19 cellular contexts compared by ENCODE assay signal in genomic region chr19:35618857-35619256, GRCh38. TPM values are rescaled to one million over a fixed set of nuclear protein-coding genes. Genes with fewer than 3 reads are reported as not detected.
DNase-seq lines count a peak whose midpoint lies in the region; TF ChIP-seq lines count a peak whose summit lies in the region.
"Had no signal": no experiment of that assay in that cellular context is flagged by ENCODE, and none has a peak within 500 bp of the region (broad histone marks: within the 10 kb centered on the region; RNA-seq: fewer than 3 reads in every experiment).

No MANE protein-coding gene starts in this region.

- 0 out of 2 replicates have a peak overlapping the region, but pooled peaks have one; percentile 6 for H3K9ac ChIP-seq in BLaER1

- H3K27ac Mint-ChIP-seq in HFFc6 (no peak overlapping the region), chondrocyte (ENCODE audit: unreplicated experiment) (no peak overlapping the region)
- H3K27ac Mint-ChIP-seq: mesothelial cell of epicardium; natural killer cell treated with Interleukin-12 subunit alpha and Interleukin-12 subunit beta and Interleukin-15 and Interleukin-18, amount 100 ng/mL, for 72 hours had no signal

- H3K27me3 Mint-ChIP-seq in HFFc6 (ENCODE audit: insufficient read depth) (no peaks in the 10 kb centered on the region), chondrocyte (ENCODE audit: low read depth) (no peaks in the 10 kb centered on the region)
- H3K27me3 Mint-ChIP-seq: CD4-positive, alpha-beta memory T cell; natural killer cell treated with Interleukin-12 subunit alpha and Interleukin-12 subunit beta and Interleukin-15 and Interleukin-18, amount 100 ng/mL, for 72 hours had no signal

- DNase-seq in HFFc6 (no peak), chondrocyte (ENCODE audit: low spot score) (no peak), NCI-H510A (lab: John Stamatoyannopoulos, UW) (no peak), NCI-H1105 treated with DMSO at 0.1 percent for 48 hours (lab: John Stamatoyannopoulos, UW) (no peak)
- DNase-seq in activated CD8-positive, alpha-beta memory T cell treated with anti-CD3 and anti-CD28 coated beads, Interleukin-2, amount 50 U/mL, for 48 hours = no peak
- DNase-seq: CD4-positive, alpha-beta memory T cell; DND-41; KG1; left cardiac atrium; MV-4-11; NCI-H1930; NCI-H446 treated with DMSO at 0.1 percent for 48 hours; sigmoid colon; stimulated activated naive CD4-positive, alpha-beta T cell treated with Interleukin-2 at 50 U/mL for 16 hours; thyroid gland had no signal

- H3K9me3 ChIP-seq in BLaER1 = no peaks in the 10 kb centered on the region
- H3K9me3 ChIP-seq: sigmoid colon, thyroid gland had no signal

- no peaks in the 10 kb centered on the region for H4K20me1 ChIP-seq in BLaER1

- no peak overlapping the region for H3K4me3 ChIP-seq in BLaER1
- H3K4me3 ChIP-seq: sigmoid colon, thyroid gland had no signal

- H3K36me3 Mint-ChIP-seq in HFFc6 (ENCODE audit: low read depth) = no peaks in the 10 kb centered on the region
- H3K36me3 Mint-ChIP-seq in chondrocyte (ENCODE audit: low read depth) = peaks cover 3% of the 10 kb centered on the region
- H3K36me3 Mint-ChIP-seq: natural killer cell treated with Interleukin-12 subunit alpha and Interleukin-12 subunit beta and Interleukin-15 and Interleukin-18, amount 100 ng/mL, for 72 hours had no signal

- H3K4me2 ChIP-seq in BLaER1 = no peak overlapping the region

- H3K4me3 Mint-ChIP-seq in HFFc6 (no peak overlapping the region), chondrocyte (ENCODE audit: unreplicated experiment) (no peak overlapping the region)
- H3K4me3 Mint-ChIP-seq: CD4-positive, alpha-beta memory T cell; mesothelial cell of epicardium; natural killer cell treated with Interleukin-12 subunit alpha and Interleukin-12 subunit beta and Interleukin-15 and Interleukin-18, amount 100 ng/mL, for 72 hours had no signal

- H3K27ac ChIP-seq in BLaER1 = no peak overlapping the region
- H3K27ac ChIP-seq: sigmoid colon, thyroid gland had no signal

- no peaks in the 10 kb centered on the region for H3K27me3 ChIP-seq in BLaER1
- H3K27me3 ChIP-seq: sigmoid colon, thyroid gland had no signal

- no peaks in the 10 kb centered on the region for H3K9me3 Mint-ChIP-seq in HFFc6
- H3K9me3 Mint-ChIP-seq in chondrocyte (ENCODE audit: low read depth) = no peaks in the 10 kb centered on the region
- H3K9me3 Mint-ChIP-seq: mesothelial cell of epicardium; natural killer cell treated with Interleukin-12 subunit alpha and Interleukin-12 subunit beta and Interleukin-15 and Interleukin-18, amount 100 ng/mL, for 72 hours had no signal

- TF ChIP-seq CTCF in HFFc6 (IDR thresholded peaks at IDR 0.05) (peak; percentile 21; the same call in 1 of the 2 replicates), chondrocyte (IDR thresholded peaks at IDR 0.05) (peak; percentile 9)

- no peaks in the 10 kb centered on the region; the same call in 1 of the 2 replicates for H3K4me1 ChIP-seq in BLaER1
- H3K4me1 ChIP-seq: sigmoid colon, thyroid gland had no signal

- H3K36me3 ChIP-seq in BLaER1 = peaks cover 88% of the 10 kb centered on the region
- H3K36me3 ChIP-seq: thyroid gland had no signal

- no peaks in the 10 kb centered on the region for H3K4me1 Mint-ChIP-seq in HFFc6 (ENCODE audit: low read depth)
- no peaks in the 10 kb centered on the region for H3K4me1 Mint-ChIP-seq in chondrocyte (ENCODE audit: low read depth)
- H3K4me1 Mint-ChIP-seq: mesothelial cell of epicardium had no signal

RNA-seq across cellular contexts. Expression of gene HAUS5, which starts 6.3 kb away (rescaled TPM):
- 10 to 100 TPM in 5 of 6 experiments, 1 to 10 TPM in 1; 6.6 to 13.9 (median 12.2) TPM for total RNA-seq in HFFc6 (2021; fragmentation: NEBNext Ultra II Directional; extraction: Animal tissue kit (Norgen Biotek cat#: 25700))
- total RNA-seq in chondrocyte = 7.7 to 17.2 TPM (median 8.4 TPM) in 3 replicates

RNA-seq across cellular contexts. Expression of gene RBM42, which starts 10.0 kb away (rescaled TPM):
- 100 to 1,000 TPM; 110 to 129 (median 120) TPM for total RNA-seq in HFFc6 (2021; fragmentation: NEBNext Ultra II Directional; extraction: Animal tissue kit (Norgen Biotek cat#: 25700))
- total RNA-seq in chondrocyte = 75.4 to 92.2 TPM (median 91.3 TPM) in 3 replicates

RNA-seq across cellular contexts. Expression of gene ETV2, which starts 22.7 kb away (rescaled TPM):
- 1 to 10 TPM in 5 of 6 experiments, under 1 TPM in 1; 0.71 to 2.2 (median 1.4) TPM for total RNA-seq in HFFc6 (2021; fragmentation: NEBNext Ultra II Directional; extraction: Animal tissue kit (Norgen Biotek cat#: 25700))
- 1.5 to 1.7 TPM (median 1.6 TPM) in 3 replicates for total RNA-seq in chondrocyte

RNA-seq across cellular contexts. Expression of gene COX6B1, which starts 29.3 kb away (rescaled TPM):
- total RNA-seq in HFFc6 (2021; fragmentation: NEBNext Ultra II Directional; extraction: Animal tissue kit (Norgen Biotek cat#: 25700)) = 100 to 1,000 TPM; 375 to 463 (median 413) TPM
- 266 to 279 TPM (median 268 TPM) in 3 replicates for total RNA-seq in chondrocyte

RNA-seq across cellular contexts. Expression of gene PMIS2, which starts 32.9 kb away (rescaled TPM):
- not detected for total RNA-seq in HFFc6 (2021; fragmentation: NEBNext Ultra II Directional; extraction: Animal tissue kit (Norgen Biotek cat#: 25700))
- not detected in 3 replicates for total RNA-seq in chondrocyte
- total RNA-seq: cardiac septum; CD4-positive, alpha-beta memory T cell; left cardiac atrium; mesothelial cell of epicardium; natural killer cell treated with Interleukin-12 subunit alpha and Interleukin-12 subunit beta and Interleukin-15 and Interleukin-18, amount 100 ng/mL, for 72 hours; sigmoid colon; thyroid gland had no signal
